33 cellular contexts compared by ENCODE assay signal in the genomic region with DNA sequence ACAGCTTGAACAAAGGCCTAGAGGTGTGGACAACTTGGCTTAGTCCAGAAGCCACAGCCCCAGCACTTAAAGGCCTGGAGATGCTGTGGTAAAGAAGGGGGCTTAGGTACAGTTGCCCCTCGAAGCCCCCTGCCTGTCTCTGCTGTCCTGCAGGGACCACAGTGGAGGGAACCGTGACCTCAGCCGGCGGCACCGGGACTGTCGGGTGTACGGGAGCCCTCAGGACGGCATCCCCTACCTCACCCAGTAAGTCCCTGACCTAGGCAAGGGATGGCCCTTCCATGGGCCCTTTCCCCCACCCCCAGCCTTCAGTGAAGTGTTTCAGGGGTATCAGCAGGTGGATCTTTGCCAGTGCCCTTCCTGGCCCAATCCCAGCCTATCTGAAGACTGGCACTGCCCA. TPM values are rescaled to one million over a fixed set of nuclear protein-coding genes. Genes with fewer than 3 reads are reported as not detected.
"Had no signal": no experiment of that assay in that cellular context is flagged by ENCODE, and none has a peak within 500 bp of the region (broad histone marks: within the 10 kb centered on the region; RNA-seq: fewer than 3 reads in every experiment).

No MANE protein-coding gene starts in this region.

- H3K9me3 ChIP-seq: ascending aorta had no signal

- H3K4me3 ChIP-seq: ascending aorta, cardiac muscle cell had no signal

- DNase-seq: activated CD4-positive, alpha-beta memory T cell treated with anti-CD3 and anti-CD28 coated beads, Interleukin-2, amount 10 ng/mL, durations not matched to agents 7 days and 5 days; activated CD4-positive, alpha-beta T cell treated with anti-CD3 and anti-CD28 coated beads for 1 hour; activated CD4-positive, alpha-beta T cell treated with anti-CD3 and anti-CD28 coated beads for 36 hours; activated CD4-positive, alpha-beta T cell treated with anti-CD3 and anti-CD28 coated beads for 48 hours; activated CD4-positive, alpha-beta T cell treated with anti-CD3 and anti-CD28 coated beads, Interleukin-2, amount 10 ng/mL, durations not matched to agents 7 days and 5 days; activated CD4-positive, alpha-beta T cell treated with anti-CD3 and anti-CD28 coated beads, Interleukin-2, amount 50 U/mL, for 48 hours; activated CD4-positive, CD25-positive, alpha-beta regulatory T cell; activated CD8-positive, alpha-beta memory T cell treated with anti-CD3 and anti-CD28 coated beads for 24 hours; activated CD8-positive, alpha-beta memory T cell treated with anti-CD3 and anti-CD28 coated beads, Interleukin-2, amount 10 ng/mL, durations not matched to agents 7 days and 5 days; activated CD8-positive, alpha-beta memory T cell treated with anti-CD3 and anti-CD28 coated beads, Interleukin-2, amount 50 U/mL, for 48 hours; activated CD8-positive, alpha-beta T cell treated with anti-CD3 and anti-CD28 coated beads, Interleukin-2, amount 10 ng/mL, durations not matched to agents 7 days and 5 days; activated effector memory CD4-positive, alpha-beta T cell treated with Interleukin-2 at 50 U/mL for 16 hours; activated gamma-delta T cell; activated naive CD4-positive, alpha-beta T cell treated with anti-CD3 and anti-CD28 coated beads, Interleukin-2, amount 10 ng/mL, durations not matched to agents 7 days and 5 days; activated naive CD4-positive, alpha-beta T cell treated with Interleukin-2 at 50 U/mL for 16 hours; activated naive CD8-positive, alpha-beta T cell treated with anti-CD3 and anti-CD28 coated beads, Interleukin-2, amount 10 ng/mL, durations not matched to agents 7 days and 5 days; activated naive CD8-positive, alpha-beta T cell treated with anti-CD3 and anti-CD28 coated beads, Interleukin-2, amount 50 U/mL, for 24 hours; activated T-cell treated with anti-CD3 and anti-CD28 coated beads, Interleukin-2, amount 50 U/mL, for 24 hours; activated T-cell treated with anti-CD3 and anti-CD28 coated beads, Interleukin-2, amount 50 U/mL, for 48 hours; amygdala; anterior cingulate cortex; caudate nucleus; cerebellar nuclear complex; T-helper 2 cell; T-helper 9 cell; WERI-Rb-1 had no signal

- H3K36me3 ChIP-seq: ascending aorta, cardiac muscle cell, WERI-Rb-1 had no signal

- H3K27ac ChIP-seq: ascending aorta, WERI-Rb-1 had no signal

- H3K27me3 ChIP-seq: ascending aorta, cardiac muscle cell had no signal

- ATAC-seq: activated CD4-positive, alpha-beta T cell treated with anti-CD3 and anti-CD28 coated beads for 36 hours; activated CD4-positive, CD25-positive, alpha-beta regulatory T cell treated with anti-CD3 and anti-CD28 coated beads, Interleukin-2, amount 50 U/mL, for 24 hours; activated CD8-positive, alpha-beta memory T cell treated with anti-CD3 and anti-CD28 coated beads, Interleukin-2, amount 10 ng/mL, durations not matched to agents 7 days and 5 days; activated CD8-positive, alpha-beta T cell treated with anti-CD3 and anti-CD28 coated beads, Interleukin-2, amount 10 ng/mL, durations not matched to agents 7 days and 5 days; activated naive CD8-positive, alpha-beta T cell treated with anti-CD3 and anti-CD28 coated beads, Interleukin-2, amount 50 U/mL, for 24 hours; WTC11 had no signal

RNA-seq across cellular contexts. Expression of a gene that starts 15.3 kb away (rescaled TPM):
- total RNA-seq: activated CD4-positive, alpha-beta memory T cell treated with anti-CD3 and anti-CD28 coated beads, Interleukin-2, amount 10 ng/mL, durations not matched to agents 7 days and 5 days; activated CD4-positive, alpha-beta T cell treated with anti-CD3 and anti-CD28 coated beads for 36 hours; activated CD4-positive, alpha-beta T cell treated with anti-CD3 and anti-CD28 coated beads, Interleukin-2, amount 10 ng/mL, durations not matched to agents 7 days and 5 days; activated CD8-positive, alpha-beta memory T cell treated with anti-CD3 and anti-CD28 coated beads, Interleukin-2, amount 10 ng/mL, durations not matched to agents 7 days and 5 days; activated CD8-positive, alpha-beta T cell treated with anti-CD3 and anti-CD28 coated beads, Interleukin-2, amount 10 ng/mL, durations not matched to agents 7 days and 5 days; activated naive CD8-positive, alpha-beta T cell treated with anti-CD3 and anti-CD28 coated beads, Interleukin-2, amount 10 ng/mL, durations not matched to agents 7 days and 5 days; activated T-helper 2 cell treated with anti-CD3 and anti-CD28 coated beads, Interferon-gamma antibody, Interleukin-2, Interleukin-4, amounts not matched to agents 10 μg/mL and 5 μg/mL and 100 μg/mL, durations not matched to agents 14 hours and 24 hours and 36 hours; ascending aorta; bronchial epithelial cell; chondrocyte had no signal
